8 cellular contexts compared by ENCODE assay signal in the genomic region with DNA sequence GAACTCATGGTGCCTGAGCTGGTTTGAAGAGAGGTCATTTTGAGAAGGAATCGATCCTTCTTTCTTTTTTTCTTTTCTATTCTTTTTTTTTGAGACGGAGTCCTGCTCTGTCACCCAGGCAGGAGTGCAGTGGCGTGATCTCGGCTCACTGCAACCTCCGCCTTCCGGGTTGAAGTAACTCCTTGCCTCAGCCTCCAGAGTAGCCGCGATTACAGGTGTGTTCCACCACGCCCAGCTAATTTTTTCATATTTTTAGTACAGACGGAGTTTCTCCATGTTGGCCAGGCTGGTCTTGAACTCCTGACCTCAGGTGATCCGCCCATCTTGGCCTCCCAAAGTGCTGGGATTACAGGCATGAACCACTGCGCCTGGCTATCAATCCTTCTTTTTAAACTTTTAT. TPM values are rescaled to one million over a fixed set of nuclear protein-coding genes. Genes with fewer than 3 reads are reported as not detected.
DNase-seq lines count a peak whose midpoint lies in the region; ATAC-seq, FAIRE-seq and TF ChIP-seq lines count a peak whose summit lies in the region.
"Not testable (repeated sequence)": the region's sequence is repeated elsewhere in the genome, so short reads cannot be mapped to it uniquely, and the experiment has no call there.

No MANE protein-coding gene starts in this region.

- H3K9me2 ChIP-seq in SU-DHL-6 (replicated peaks; ENCODE audit: insufficient read depth, low read length): not testable (repeated sequence)

- H3F3A ChIP-seq in SU-DHL-6 (ENCODE audit: insufficient read depth): peaks cover 62% of the 10 kb centered on the region

- not testable (repeated sequence) for TF ChIP-seq POLR2A in GM12892 (IDR thresholded peaks at IDR 0.05; ENCODE audit: low read depth, low read length)

- H3K9me3 Mint-ChIP-seq in activated CD4-positive, alpha-beta memory T cell treated with anti-CD3 and anti-CD28 coated beads, Interleukin-2, amount 10 ng/mL, durations not matched to agents 7 days and 5 days; naive thymus-derived CD8-positive, alpha-beta T cell; stimulated activated memory B cell treated with anti-CD40 and anti-IgM and Interleukin-4, amounts not matched to agents 10 μg/mL and 1 μg/mL and 100 μg/mL, for 72 hours: not testable (repeated sequence)

- H3K36me3 ChIP-seq in BLaER1; SU-DHL-6 (ENCODE audit: low read length): not testable (repeated sequence)

- not testable (repeated sequence) for H3K9ac ChIP-seq in BLaER1
- H3K9ac ChIP-seq in SU-DHL-6 (ENCODE audit: low read length): peak overlapping the region; percentile 63

- TF ChIP-seq CTCF in SU-DHL-6 (IDR thresholded peaks at IDR 0.05; ENCODE audit: insufficient read depth, low read length, poor library complexity, severe bottlenecking): not testable (repeated sequence)

- not testable (repeated sequence) for H3K27me3 ChIP-seq in BLaER1; SU-DHL-6 (ENCODE audit: low read length)

- H3K27ac Mint-ChIP-seq in activated CD4-positive, alpha-beta memory T cell treated with anti-CD3 and anti-CD28 coated beads, Interleukin-2, amount 10 ng/mL, durations not matched to agents 7 days and 5 days: peak overlapping the region; percentile 98
- H3K27ac Mint-ChIP-seq in naive thymus-derived CD8-positive, alpha-beta T cell: peak overlapping the region; percentile 57 to 92 (median 82)
- peak overlapping the region; percentile 66 for H3K27ac Mint-ChIP-seq in stimulated activated memory B cell treated with anti-CD40 and anti-IgM and Interleukin-4, amounts not matched to agents 10 μg/mL and 1 μg/mL and 100 μg/mL, for 72 hours

- not testable (repeated sequence) for ATAC-seq in naive thymus-derived CD8-positive, alpha-beta T cell; stimulated activated memory B cell treated with anti-CD40 and anti-IgM and Interleukin-4, amounts not matched to agents 10 μg/mL and 1 μg/mL and 100 μg/mL, for 72 hours

- CTCF ChIA-PET in activated CD4-positive, alpha-beta memory T cell treated with anti-CD3 and anti-CD28 coated beads, Interleukin-2, amount 10 ng/mL, durations not matched to agents 7 days and 5 days (lab: Charles Lee): interaction anchor here (1.2 to 4.2 kb wide), 7 partner anchors 15 to 205 kb away, joined by 3 to 27 read pairs (median 6); a partner anchor contains a TSS

- peak overlapping the region; percentile 4 for H2AFZ ChIP-seq in SU-DHL-6 (ENCODE audit: low read depth, low read length, severe bottlenecking)

- H3K36me3 Mint-ChIP-seq in activated CD4-positive, alpha-beta memory T cell treated with anti-CD3 and anti-CD28 coated beads, Interleukin-2, amount 10 ng/mL, durations not matched to agents 7 days and 5 days (ENCODE audit: low read depth): peaks cover 54% of the 10 kb centered on the region
- not testable (repeated sequence) for H3K36me3 Mint-ChIP-seq in naive thymus-derived CD8-positive, alpha-beta T cell; stimulated activated memory B cell treated with anti-CD40 and anti-IgM and Interleukin-4, amounts not matched to agents 10 μg/mL and 1 μg/mL and 100 μg/mL, for 72 hours

- H3K9me3 ChIP-seq in BLaER1; SU-DHL-6 (ENCODE audit: insufficient read depth, low read length): not testable (repeated sequence)

- peak; percentile 77 for FAIRE-seq in GM12892 (lab: Jason Lieb, UNC)

- H3K79me2 ChIP-seq in SU-DHL-6 (ENCODE audit: insufficient read depth, low read length): not testable (repeated sequence)

- H3K27ac ChIP-seq in BLaER1: peak overlapping the region; percentile 49
- peak overlapping the region; percentile 95 for H3K27ac ChIP-seq in SU-DHL-6 (ENCODE audit: low read depth, low read length)
- H3K27ac ChIP-seq in caudate nucleus (ENCODE audit: low read depth, low read length): peak overlapping the region; percentile 85

- peaks cover 81% of the 10 kb centered on the region for H3K4me1 ChIP-seq in BLaER1

- POLR2A ChIA-PET in activated CD4-positive, alpha-beta memory T cell treated with anti-CD3 and anti-CD28 coated beads, Interleukin-2, amount 10 ng/mL, durations not matched to agents 7 days and 5 days (lab: Charles Lee): interaction anchor here (0.7 to 6.8 kb wide), 14 partner anchors 8 to 400 kb away, joined by 3 to 69 read pairs (median 30); a partner anchor contains a TSS
- POLR2A ChIA-PET in naive thymus-derived CD8-positive, alpha-beta T cell (lab: Charles Lee): not testable (repeated sequence)

- peaks cover 88% of the 10 kb centered on the region for H3K4me1 Mint-ChIP-seq in activated CD4-positive, alpha-beta memory T cell treated with anti-CD3 and anti-CD28 coated beads, Interleukin-2, amount 10 ng/mL, durations not matched to agents 7 days and 5 days
- peaks cover 14 to 62% (median 41%) of the 10 kb centered on the region in 4 donors for H3K4me1 Mint-ChIP-seq in naive thymus-derived CD8-positive, alpha-beta T cell
- H3K4me1 Mint-ChIP-seq in stimulated activated memory B cell treated with anti-CD40 and anti-IgM and Interleukin-4, amounts not matched to agents 10 μg/mL and 1 μg/mL and 100 μg/mL, for 72 hours: peaks cover 78% of the 10 kb centered on the region

- H3K4me3 ChIP-seq in BLaER1: not testable (repeated sequence)
- peak overlapping the region; percentile 15 for H3K4me3 ChIP-seq in SU-DHL-6 (ENCODE audit: insufficient read depth, low read length, poor library complexity, severe bottlenecking)

- not testable (repeated sequence) for H3K27me3 Mint-ChIP-seq in activated CD4-positive, alpha-beta memory T cell treated with anti-CD3 and anti-CD28 coated beads, Interleukin-2, amount 10 ng/mL, durations not matched to agents 7 days and 5 days
- H3K27me3 Mint-ChIP-seq in naive thymus-derived CD8-positive, alpha-beta T cell: peaks cover 0 to 18% (median 2%) of the 10 kb centered on the region in 5 donors
- peaks cover 35% of the 10 kb centered on the region for H3K27me3 Mint-ChIP-seq in stimulated activated memory B cell treated with anti-CD40 and anti-IgM and Interleukin-4, amounts not matched to agents 10 μg/mL and 1 μg/mL and 100 μg/mL, for 72 hours

- H3K4me2 ChIP-seq in BLaER1 (peak overlapping the region; percentile 73), SU-DHL-6 (ENCODE audit: low read depth, low read length, poor library complexity, severe bottlenecking) (peak overlapping the region; percentile 53)

- H3K4me3 Mint-ChIP-seq in activated CD4-positive, alpha-beta memory T cell treated with anti-CD3 and anti-CD28 coated beads, Interleukin-2, amount 10 ng/mL, durations not matched to agents 7 days and 5 days: peak overlapping the region; percentile 55
- H3K4me3 Mint-ChIP-seq in naive thymus-derived CD8-positive, alpha-beta T cell: peak overlapping the region in 9 of 10 donors; percentile 43 to 80 (median 62)
- not testable (repeated sequence) for H3K4me3 Mint-ChIP-seq in stimulated activated memory B cell treated with anti-CD40 and anti-IgM and Interleukin-4, amounts not matched to agents 10 μg/mL and 1 μg/mL and 100 μg/mL, for 72 hours

- DNase-seq in GM12892 (ENCODE audit: insufficient read length); caudate nucleus (lab: John Stamatoyannopoulos, UW); naive thymus-derived CD8-positive, alpha-beta T cell: not testable (repeated sequence)
- DNase-seq in activated CD4-positive, alpha-beta memory T cell treated with anti-CD3 and anti-CD28 coated beads, Interleukin-2, amount 10 ng/mL, durations not matched to agents 7 days and 5 days: peak; percentile 27
- peak; percentile 30 for DNase-seq in activated naive CD4-positive, alpha-beta T cell treated with Interleukin-2 at 50 U/mL for 16 hours

- H4K20me1 ChIP-seq in BLaER1; SU-DHL-6 (ENCODE audit: low read depth, low read length): not testable (repeated sequence)

RNA-seq across cellular contexts. Expression of a gene that starts 43.1 kb away (rescaled TPM):
- polyA plus RNA-seq in GM12892 (2012; ENCODE audit: missing spikeins): 29.1 TPM
- total RNA-seq in activated CD4-positive, alpha-beta memory T cell treated with anti-CD3 and anti-CD28 coated beads, Interleukin-2, amount 10 ng/mL, durations not matched to agents 7 days and 5 days: 10 to 100 TPM; 30.4 to 31.2 TPM
- under 1 TPM in 1 of 2 experiments, not detected in 1; 0.49 TPM for total RNA-seq in naive thymus-derived CD8-positive, alpha-beta T cell
- polyA plus RNA-seq in naive thymus-derived CD8-positive, alpha-beta T cell: 1 to 10 TPM in 1 of 3 donors, under 1 TPM in 1, not detected in 1; 0.25 to 6.3 TPM

Comparison
In these comparisons a context has a peak if more than half of its experiments do, and no peak if none do; other contexts are left out.
1. RNA of a gene that starts 43.1 kb away (total RNA-seq): 30.4 to 31.2 TPM in activated CD4-positive, alpha-beta memory T cell treated with anti-CD3 and anti-CD28 coated beads, Interleukin-2, amount 10 ng/mL, durations not matched to agents 7 days and 5 days; 0.49 TPM in naive thymus-derived CD8-positive, alpha-beta T cell; every median in the first group is over 10 times any median in the second.
2. Peak in every context shown above with its lines, with median percentiles within 50 percentile points of each other: H3K27ac ChIP-seq and H3K27ac Mint-ChIP-seq.